19 cellular contexts compared by ENCODE assay signal in genomic region chr3:47711596-47711995, GRCh38.
DNase-seq lines count a peak whose midpoint lies in the region; ATAC-seq and TF ChIP-seq lines count a peak whose summit lies in the region.
"Had no signal": no experiment of that assay in that cellular context is flagged by ENCODE, and none has a peak within 500 bp of the region (broad histone marks: within the 10 kb centered on the region; RNA-seq: fewer than 3 reads in every experiment).

No MANE protein-coding gene starts in this region.

- no peak overlapping the region for H3K4me3 Mint-ChIP-seq in chondrocyte (ENCODE audit: unreplicated experiment)
- H3K4me3 Mint-ChIP-seq in stimulated activated memory B cell treated with anti-CD40 and anti-IgM and Interleukin-4, amounts not matched to agents 10 μg/mL and 1 μg/mL and 100 μg/mL, for 72 hours = no peak overlapping the region
- H3K4me3 Mint-ChIP-seq: CD14-positive monocyte had no signal

- peak; percentile 26 for DNase-seq in NCI-H2029 (lab: John Stamatoyannopoulos, UW)
- no peak for DNase-seq in NCI-H2029 treated with DMSO at 0.1 percent for 48 hours (lab: John Stamatoyannopoulos, UW)
- DNase-seq in NCI-H748 (lab: John Stamatoyannopoulos, UW; ENCODE audit: unreplicated experiment) = peak; percentile 55
- DNase-seq in chondrocyte (ENCODE audit: low spot score) = no peak
- no peak for DNase-seq in foreskin keratinocyte
- DNase-seq in NCI-H1694 (lab: John Stamatoyannopoulos, UW) = no peak
- no peak for DNase-seq in nucleus accumbens (lab: John Stamatoyannopoulos, UW)
- DNase-seq: 8988T; DMS79 treated with DMSO at 0.1 percent for 48 hours; NCI-H1417 treated with DMSO at 0.1 percent for 48 hours; NCI-H1930; NCI-H226; NCI-H524; NK-92 treated with Interleukin-12 subunit alpha and Interleukin-12 subunit beta, amount 100 ng/mL, for 24 hours; Right ventricle myocardium superior had no signal

- H3K4me1 ChIP-seq in foreskin keratinocyte = no peaks in the 10 kb centered on the region

- peaks cover 35% of the 10 kb centered on the region for H3K36me3 Mint-ChIP-seq in chondrocyte (ENCODE audit: low read depth)
- H3K36me3 Mint-ChIP-seq in stimulated activated memory B cell treated with anti-CD40 and anti-IgM and Interleukin-4, amounts not matched to agents 10 μg/mL and 1 μg/mL and 100 μg/mL, for 72 hours = peaks cover 57% of the 10 kb centered on the region

- TF ChIP-seq CTCF in chondrocyte (IDR thresholded peaks at IDR 0.05) (no peak), foreskin keratinocyte (conservative IDR thresholded peaks at IDR 0.05) (no peak)

- ATAC-seq in stimulated activated memory B cell treated with anti-CD40 and anti-IgM and Interleukin-4, amounts not matched to agents 10 μg/mL and 1 μg/mL and 100 μg/mL, for 72 hours = no peak
- ATAC-seq in foreskin keratinocyte = no peak

- no peak overlapping the region for H3K27ac ChIP-seq in foreskin keratinocyte
- H3K27ac ChIP-seq: KMS-11, SK-N-MC had no signal

- H3K27me3 ChIP-seq in foreskin keratinocyte = no peaks in the 10 kb centered on the region

- H3K9me3 Mint-ChIP-seq in chondrocyte (ENCODE audit: low read depth) = no peaks in the 10 kb centered on the region
- no peaks in the 10 kb centered on the region for H3K9me3 Mint-ChIP-seq in stimulated activated memory B cell treated with anti-CD40 and anti-IgM and Interleukin-4, amounts not matched to agents 10 μg/mL and 1 μg/mL and 100 μg/mL, for 72 hours
- H3K9me3 Mint-ChIP-seq: CD14-positive monocyte had no signal

- peaks cover 14% of the 10 kb centered on the region for H3K4me1 Mint-ChIP-seq in chondrocyte (ENCODE audit: low read depth)
- H3K4me1 Mint-ChIP-seq in stimulated activated memory B cell treated with anti-CD40 and anti-IgM and Interleukin-4, amounts not matched to agents 10 μg/mL and 1 μg/mL and 100 μg/mL, for 72 hours = peaks cover 6% of the 10 kb centered on the region
- H3K4me1 Mint-ChIP-seq: CD14-positive monocyte had no signal

- H3K27ac Mint-ChIP-seq in chondrocyte (ENCODE audit: unreplicated experiment) = peak overlapping the region; percentile 52
- H3K27ac Mint-ChIP-seq in stimulated activated memory B cell treated with anti-CD40 and anti-IgM and Interleukin-4, amounts not matched to agents 10 μg/mL and 1 μg/mL and 100 μg/mL, for 72 hours = peak overlapping the region; percentile 5

- no peaks in the 10 kb centered on the region for H3K27me3 Mint-ChIP-seq in chondrocyte (ENCODE audit: low read depth)
- H3K27me3 Mint-ChIP-seq in stimulated activated memory B cell treated with anti-CD40 and anti-IgM and Interleukin-4, amounts not matched to agents 10 μg/mL and 1 μg/mL and 100 μg/mL, for 72 hours = no peaks in the 10 kb centered on the region

Comparison
In these comparisons a context has a peak if more than half of its experiments do, and no peak if none do; other contexts are left out.
1. DNase-seq: peak in NCI-H2029 (single experiment) and NCI-H748 (single experiment); none in NCI-H2029 treated with DMSO at 0.1 percent for 48 hours (single experiment), chondrocyte (single experiment), foreskin keratinocyte (0 of 2), NCI-H1694 (single experiment) and nucleus accumbens (0 of 56).